13 cellular contexts compared by ENCODE assay signal in genomic region chr4:10655968-10656367, GRCh38. TPM values are rescaled to one million over a fixed set of nuclear protein-coding genes. Genes with fewer than 3 reads are reported as not detected.
DNase-seq lines count a peak whose midpoint lies in the region; ATAC-seq, FAIRE-seq and TF ChIP-seq lines count a peak whose summit lies in the region.
"Had no signal": no experiment of that assay in that cellular context is flagged by ENCODE, and none has a peak within 500 bp of the region (broad histone marks: within the 10 kb centered on the region; RNA-seq: fewer than 3 reads in every experiment).

No MANE protein-coding gene starts in this region.

- FAIRE-seq in bronchial epithelial cell (lab: Jason Lieb, UNC) = no peak

- POLR2A ChIA-PET in PC-9 (lab: Charles Lee; ENCODE audit: unreplicated experiment) = no interaction called here
- POLR2A ChIA-PET in OCI-LY7 (lab: Charles Lee) = interaction anchor here (0.7 kb wide), 1 partner anchor 8 kb away, joined by 14 read pairs; no protein-coding TSS in a partner anchor

- peak overlapping the region; percentile 55 for H3K4me3 Mint-ChIP-seq in activated CD4-positive, alpha-beta T cell treated with anti-CD3 and anti-CD28 coated beads, Interleukin-2, amount 10 ng/mL, durations not matched to agents 24 days and 14 days

- no peaks in the 10 kb centered on the region for H4K20me1 ChIP-seq in PC-9 (ENCODE audit: insufficient read depth)
- H4K20me1 ChIP-seq in OCI-LY7 (ENCODE audit: insufficient read depth, low read length) = no peaks in the 10 kb centered on the region

- intact Hi-C loops in activated CD4-positive, alpha-beta T cell treated with anti-CD3 and anti-CD28 coated beads, Interleukin-2, amount 10 ng/mL, durations not matched to agents 24 days and 14 days (cut with micrococcal nuclease) = loop anchor here (1.0 to 10.0 kb wide), 8 partner anchors 15 to 819 kb away; no protein-coding TSS in a partner anchor
- intact Hi-C loops in PC-9 (cut with micrococcal nuclease; ENCODE audit: unreplicated experiment) (loop anchor here (5.0 kb wide), 1 partner anchor 34 kb away; no protein-coding TSS in a partner anchor), OCI-LY7 (cut with micrococcal nuclease; ENCODE audit: unreplicated experiment) (no loop called here)

- no peak overlapping the region for H2AFZ ChIP-seq in PC-9
- H2AFZ ChIP-seq in OCI-LY7 (ENCODE audit: low read length) = no peak overlapping the region

- BruUV-seq in PC-9 (replicated peaks; lab: Mats Ljungman, UMichigan) = no TSS peak
- no TSS peak for BruUV-seq in OCI-LY7 (replicated peaks; lab: Mats Ljungman, UMichigan)

- H3K4me3 ChIP-seq in PC-9 (no peak overlapping the region), bronchial epithelial cell (ENCODE audit: low read depth, low read length) (no peak overlapping the region), OCI-LY7 (ENCODE audit: low read depth, low read length, poor library complexity, severe bottlenecking) (no peak overlapping the region)
- H3K4me3 ChIP-seq: thoracic aorta had no signal

- peak overlapping the region; percentile 48; the same call in 1 of the 2 replicates for H3K27ac ChIP-seq in PC-9
- H3K27ac ChIP-seq in OCI-LY7 (ENCODE audit: low read depth, low read length, poor library complexity, severe bottlenecking) = no peak overlapping the region
- H3K27ac ChIP-seq: thoracic aorta had no signal

- no peak for DNase-seq in activated CD4-positive, alpha-beta T cell treated with anti-CD3 and anti-CD28 coated beads, Interleukin-2, amount 10 ng/mL, durations not matched to agents 24 days and 14 days
- no peak for DNase-seq in activated CD4-positive, alpha-beta T cell treated with anti-CD3 and anti-CD28 coated beads for 4 hours
- DNase-seq in PC-9 (peak in 1 of 2 experiments; percentile 68), bronchial epithelial cell (ENCODE audit: low read depth) (peak; percentile 84), smooth muscle cell of the brain vasculature (ENCODE audit: low read depth, low spot score) (peak; percentile 31), OCI-LY7 (ENCODE audit: low spot score) (no peak)
- DNase-seq: effector memory CD4-positive, alpha-beta T cell; NCI-H524; stimulated activated CD4-positive, alpha-beta T cell treated with anti-CD3 and anti-CD28 coated beads, Interleukin-4, amount 100 ng/mL, for 4 hours had no signal

- H3K27ac Mint-ChIP-seq in activated CD4-positive, alpha-beta T cell treated with anti-CD3 and anti-CD28 coated beads, Interleukin-2, amount 10 ng/mL, durations not matched to agents 24 days and 14 days = peak overlapping the region; percentile 80

- H3K79me2 ChIP-seq in PC-9 (ENCODE audit: low read depth) (no peaks in the 10 kb centered on the region), OCI-LY7 (ENCODE audit: insufficient read depth, low read depth, low read length) (no peaks in the 10 kb centered on the region)

- ATAC-seq in GM21619 (IDR thresholded peaks at IDR 0.05; ENCODE audit: unreplicated experiment) (no peak), HG02938 (IDR thresholded peaks at IDR 0.05; ENCODE audit: unreplicated experiment) (no peak)

- H3K4me2 ChIP-seq in PC-9 (peak overlapping the region; percentile 44), OCI-LY7 (ENCODE audit: low read length) (no peak overlapping the region)

- H3K27me3 ChIP-seq in PC-9 (ENCODE audit: insufficient read depth, low read depth) = no peaks in the 10 kb centered on the region
- H3K27me3 ChIP-seq in bronchial epithelial cell (ENCODE audit: control insufficient read depth, insufficient read depth, low read length) = no peaks in the 10 kb centered on the region

- peaks cover 5% of the 10 kb centered on the region for H3K36me3 Mint-ChIP-seq in activated CD4-positive, alpha-beta T cell treated with anti-CD3 and anti-CD28 coated beads, Interleukin-2, amount 10 ng/mL, durations not matched to agents 24 days and 14 days (ENCODE audit: low read depth)

- no peak for TF ChIP-seq CTCF in PC-9 (conservative IDR thresholded peaks at IDR 0.05)
- no peak for TF ChIP-seq CTCF in bronchial epithelial cell (IDR thresholded peaks at IDR 0.05; ENCODE audit: insufficient read depth, low read length, severe bottlenecking)
- no peak for TF ChIP-seq CTCF in OCI-LY7 (conservative IDR thresholded peaks at IDR 0.05; ENCODE audit: low read length)

- H3F3A ChIP-seq in PC-9 (ENCODE audit: insufficient read depth, low read depth) = peaks cover 11% of the 10 kb centered on the region; the same call in 1 of the 2 replicates

- H3K4me1 ChIP-seq in PC-9 (replicated peaks; ENCODE audit: insufficient read depth) = peaks cover 21% of the 10 kb centered on the region
- no peaks in the 10 kb centered on the region for H3K4me1 ChIP-seq in OCI-LY7 (ENCODE audit: insufficient read depth, low read length, poor library complexity, severe bottlenecking)

- CTCF ChIA-PET in PC-9 (lab: Charles Lee) (interaction anchor here (0.7 kb wide), 2 partner anchors 37 to 1086 kb away, joined by 8 to 15 read pairs; no protein-coding TSS in a partner anchor), OCI-LY7 (lab: Charles Lee; ENCODE audit: unreplicated experiment) (no interaction called here)

- H3K9me3 ChIP-seq in PC-9 (ENCODE audit: insufficient read depth, low read depth) = no peaks in the 10 kb centered on the region
- no peaks in the 10 kb centered on the region for H3K9me3 ChIP-seq in OCI-LY7 (ENCODE audit: low read length)
- H3K9me3 ChIP-seq: thoracic aorta had no signal

- H3K9me2 ChIP-seq in PC-9 (ENCODE audit: insufficient read depth) (no peaks in the 10 kb centered on the region), OCI-LY7 (ENCODE audit: insufficient read depth, low read length) (no peaks in the 10 kb centered on the region)

- H3K27me3 Mint-ChIP-seq in activated CD4-positive, alpha-beta T cell treated with anti-CD3 and anti-CD28 coated beads, Interleukin-2, amount 10 ng/mL, durations not matched to agents 24 days and 14 days = peaks cover 1% of the 10 kb centered on the region

- H3K36me3 ChIP-seq in PC-9 (ENCODE audit: low read depth) (no peaks in the 10 kb centered on the region), bronchial epithelial cell (ENCODE audit: control insufficient read depth, insufficient read depth, low read length) (no peaks in the 10 kb centered on the region), OCI-LY7 (ENCODE audit: insufficient read depth, low read length) (no peaks in the 10 kb centered on the region)
- H3K36me3 ChIP-seq: thoracic aorta had no signal

- H3K9me3 Mint-ChIP-seq in activated CD4-positive, alpha-beta T cell treated with anti-CD3 and anti-CD28 coated beads, Interleukin-2, amount 10 ng/mL, durations not matched to agents 24 days and 14 days = peaks cover 20% of the 10 kb centered on the region

- peaks cover 32% of the 10 kb centered on the region for H3K4me1 Mint-ChIP-seq in activated CD4-positive, alpha-beta T cell treated with anti-CD3 and anti-CD28 coated beads, Interleukin-2, amount 10 ng/mL, durations not matched to agents 24 days and 14 days

RNA-seq across cellular contexts. Expression of gene CLNK, which starts 28.6 kb away (rescaled TPM):
- 0.79 and 0.80 TPM in 2 replicates for total RNA-seq in activated CD4-positive, alpha-beta T cell treated with anti-CD3 and anti-CD28 coated beads, Interleukin-2, amount 10 ng/mL, durations not matched to agents 24 days and 14 days
- total RNA-seq in PC-9 (2021) (not detected in 2 replicates), bronchial epithelial cell (not detected in 2 replicates), OCI-LY7 (2022) (2.0 TPM in 2 replicates)
- total RNA-seq in OCI-LY7 (2014; rRNA removed; shearing (Covaris generic)) = 0.05 TPM in 1 of 2 replicates, not detected in the other
- total RNA-seq: A673, thoracic aorta had no signal

Comparison
In these comparisons a context has a peak if more than half of its experiments do, and no peak if none do; other contexts are left out.
1. DNase-seq: peak in bronchial epithelial cell (single experiment) and smooth muscle cell of the brain vasculature (single experiment); none in activated CD4-positive, alpha-beta T cell treated with anti-CD3 and anti-CD28 coated beads, Interleukin-2, amount 10 ng/mL, durations not matched to agents 24 days and 14 days (single experiment), activated CD4-positive, alpha-beta T cell treated with anti-CD3 and anti-CD28 coated beads for 4 hours (0 of 2) and OCI-LY7 (single experiment).